ENCODE assay signal across 21 cellular contexts in the genomic region with DNA sequence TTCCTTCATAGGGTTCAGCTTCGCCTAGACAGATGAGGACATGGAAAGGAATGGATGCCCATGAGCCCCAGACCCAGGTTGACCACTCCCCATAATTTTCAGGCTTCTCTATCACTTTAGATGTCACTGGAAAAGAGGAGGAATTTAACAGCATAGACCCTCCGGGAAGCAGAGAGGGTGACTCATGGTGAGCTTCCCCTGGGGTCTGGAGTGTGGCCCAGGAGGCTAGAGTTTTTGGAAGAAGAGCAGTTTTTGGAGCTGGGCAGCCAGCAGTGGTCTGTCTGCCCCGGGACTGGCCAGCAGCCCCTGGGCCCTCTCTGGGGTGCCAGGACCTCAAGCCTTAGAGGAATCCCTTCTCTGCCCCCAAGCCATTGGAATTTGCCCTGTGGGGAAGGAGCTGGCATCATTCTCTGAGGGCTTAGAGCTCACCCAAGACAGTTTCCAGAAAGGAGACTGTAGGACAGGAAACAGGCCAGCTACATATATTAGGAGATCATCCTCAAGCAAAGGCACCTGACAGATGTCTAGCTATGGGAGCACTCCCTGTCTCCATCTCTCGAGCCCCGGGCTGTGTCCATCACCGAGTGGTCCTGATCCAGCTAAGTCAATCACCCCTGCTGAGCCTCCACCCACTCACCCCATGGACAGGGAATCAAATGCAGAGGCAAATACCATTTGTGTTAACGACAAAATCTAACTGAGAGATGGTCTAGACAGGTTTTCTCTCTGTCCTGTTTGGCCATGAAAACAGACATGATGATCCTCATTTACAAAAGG.
"Had no signal": no experiment of that assay in that cellular context is flagged by ENCODE, and none has a peak within 500 bp of the region (broad histone marks: within the 10 kb centered on the region; RNA-seq: fewer than 3 reads in every experiment).

No MANE protein-coding gene starts in this region.

- H3K4me1 ChIP-seq: left ventricle myocardium inferior, tibial nerve had no signal

- H3K4me1 Mint-ChIP-seq: activated CD4-positive, alpha-beta memory T cell treated with anti-CD3 and anti-CD28 coated beads, Interleukin-2, amount 10 ng/mL, durations not matched to agents 7 days and 5 days had no signal

- DNase-seq: activated CD4-positive, alpha-beta memory T cell treated with anti-CD3 and anti-CD28 coated beads, Interleukin-2, amount 10 ng/mL, durations not matched to agents 7 days and 5 days; activated CD4-positive, alpha-beta T cell treated with anti-CD3 and anti-CD28 coated beads for 4 hours; activated gamma-delta T cell; activated T-cell treated with anti-CD3 and anti-CD28 coated beads, Interleukin-2, amount 50 U/mL, for 48 hours; amniotic stem cell; brain microvascular endothelial cell; effector memory CD4-positive, alpha-beta T cell; hippocampal formation; kidney; left ventricle myocardium inferior; mesenchymal stem cell; stimulated activated CD4-positive, alpha-beta T cell treated with anti-CD3 and anti-CD28 coated beads, Interleukin-15, amount 100 ng/mL, for 24 hours; stimulated activated CD4-positive, alpha-beta T cell treated with anti-CD3 and anti-CD28 coated beads, Interleukin-4, amount 100 ng/mL, for 1 hour; stimulated activated naive CD4-positive, alpha-beta T cell; substantia nigra; T-helper 17 cell had no signal

- FAIRE-seq: kidney had no signal

- H3K4me3 ChIP-seq: left ventricle myocardium inferior, tibial nerve had no signal

- ATAC-seq: T-helper 17 cell, WTC11 had no signal

- H3K27ac Mint-ChIP-seq: activated CD4-positive, alpha-beta memory T cell treated with anti-CD3 and anti-CD28 coated beads, Interleukin-2, amount 10 ng/mL, durations not matched to agents 7 days and 5 days; activated naive CD8-positive, alpha-beta T cell; dendritic cell treated with granulocyte-macrophage colony-stimulating factor and Interleukin-4, amounts not matched to agents 40 ng/mL and 50 ng/mL, for 4 days; natural killer cell treated with Interleukin-12 subunit alpha and Interleukin-12 subunit beta and Interleukin-15 and Interleukin-18, amount 100 ng/mL, for 72 hours; T-helper 17 cell; WTC11 had no signal

- H3K36me3 Mint-ChIP-seq: activated naive CD8-positive, alpha-beta T cell; natural killer cell treated with Interleukin-12 subunit alpha and Interleukin-12 subunit beta and Interleukin-15 and Interleukin-18, amount 100 ng/mL, for 72 hours; WTC11 had no signal

- H3K27ac ChIP-seq: brain microvascular endothelial cell, left ventricle myocardium inferior, tibial nerve had no signal

- H3K9me3 Mint-ChIP-seq: activated CD4-positive, alpha-beta memory T cell treated with anti-CD3 and anti-CD28 coated beads, Interleukin-2, amount 10 ng/mL, durations not matched to agents 7 days and 5 days; dendritic cell treated with granulocyte-macrophage colony-stimulating factor and Interleukin-4, amounts not matched to agents 40 ng/mL and 50 ng/mL, for 4 days; natural killer cell treated with Interleukin-12 subunit alpha and Interleukin-12 subunit beta and Interleukin-15 and Interleukin-18, amount 100 ng/mL, for 72 hours; WTC11 had no signal

- H3K36me3 ChIP-seq: brain microvascular endothelial cell, left ventricle myocardium inferior, tibial nerve had no signal

- H3K9me3 ChIP-seq: left ventricle myocardium inferior, tibial nerve had no signal

- H3K4me3 Mint-ChIP-seq: activated CD4-positive, alpha-beta memory T cell treated with anti-CD3 and anti-CD28 coated beads, Interleukin-2, amount 10 ng/mL, durations not matched to agents 7 days and 5 days; activated naive CD8-positive, alpha-beta T cell; dendritic cell treated with granulocyte-macrophage colony-stimulating factor and Interleukin-4, amounts not matched to agents 40 ng/mL and 50 ng/mL, for 4 days; natural killer cell treated with Interleukin-12 subunit alpha and Interleukin-12 subunit beta and Interleukin-15 and Interleukin-18, amount 100 ng/mL, for 72 hours; T-helper 17 cell; WTC11 had no signal
